ENCODE assay signal across 17 cellular contexts in the genomic region with DNA sequence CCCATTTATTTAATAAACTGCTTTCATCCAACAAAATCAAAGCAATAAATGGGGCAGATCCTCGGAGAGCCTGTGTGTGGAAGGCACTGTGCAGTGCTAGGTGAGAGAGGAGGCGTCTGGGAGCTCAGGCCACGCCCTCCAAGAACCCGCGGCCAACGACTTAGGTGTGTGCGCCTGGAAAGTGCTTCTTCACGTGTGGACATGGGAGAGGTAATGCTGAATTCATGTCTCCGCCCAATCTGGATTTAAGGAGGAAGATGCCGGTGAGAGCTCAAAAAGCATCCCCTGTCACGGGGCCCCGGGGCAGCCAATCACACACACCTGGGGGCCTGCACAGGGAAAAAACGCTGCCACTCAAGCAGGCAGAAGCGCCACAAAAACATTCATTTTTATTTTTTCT.
A peak's percentile ranks its signal among the peaks of the same experiment; 100 is the strongest.
DNase-seq lines count a peak whose midpoint lies in the region; ATAC-seq and TF ChIP-seq lines count a peak whose summit lies in the region.
"Had no signal": no experiment of that assay in that cellular context is flagged by ENCODE, and none has a peak within 500 bp of the region (broad histone marks: within the 10 kb centered on the region; RNA-seq: fewer than 3 reads in every experiment).

No MANE protein-coding gene starts in this region.

- peaks cover 21 to 89% (median 62%) of the 10 kb centered on the region in 4 donors for H3K4me1 Mint-ChIP-seq in CD4-positive, CD25-positive, alpha-beta regulatory T cell
- H3K4me1 Mint-ChIP-seq in CD8-positive, alpha-beta memory T cell: peaks cover 61 to 82% (median 79%) of the 10 kb centered on the region in 3 donors
- peaks cover 75% of the 10 kb centered on the region for H3K4me1 Mint-ChIP-seq in activated naive CD8-positive, alpha-beta T cell treated with anti-CD3 and anti-CD28 coated beads, Interleukin-2, amount 10 ng/mL, durations not matched to agents 7 days and 5 days
- H3K4me1 Mint-ChIP-seq in naive thymus-derived CD4-positive, alpha-beta T cell: peaks cover 47 to 97% (median 87%) of the 10 kb centered on the region in 7 donors
- peaks cover 30% of the 10 kb centered on the region for H3K4me1 Mint-ChIP-seq in Calu3 (ENCODE audit: low read depth, unreplicated experiment)

- no peaks in the 10 kb centered on the region for H4K20me1 ChIP-seq in OCI-LY7 (ENCODE audit: insufficient read depth, low read length)

- H3K36me3 Mint-ChIP-seq in CD4-positive, CD25-positive, alpha-beta regulatory T cell: peaks cover 10% of the 10 kb centered on the region
- peaks cover 0 to 8% (median 1%) of the 10 kb centered on the region in 3 donors for H3K36me3 Mint-ChIP-seq in CD8-positive, alpha-beta memory T cell
- peaks cover 20% of the 10 kb centered on the region for H3K36me3 Mint-ChIP-seq in activated naive CD8-positive, alpha-beta T cell treated with anti-CD3 and anti-CD28 coated beads, Interleukin-2, amount 10 ng/mL, durations not matched to agents 7 days and 5 days
- peaks cover 4 to 33% (median 12%) of the 10 kb centered on the region in 5 donors for H3K36me3 Mint-ChIP-seq in naive thymus-derived CD4-positive, alpha-beta T cell
- H3K36me3 Mint-ChIP-seq in Calu3 (ENCODE audit: insufficient read depth, unreplicated experiment): peaks cover 6% of the 10 kb centered on the region

- CTCF ChIA-PET in CD8-positive, alpha-beta memory T cell (lab: Charles Lee): no interaction called here
- CTCF ChIA-PET in naive thymus-derived CD4-positive, alpha-beta T cell (lab: Charles Lee): interaction anchor here (1.5 kb wide), 1 partner anchor 57 kb away, joined by 3 read pairs; no protein-coding TSS in a partner anchor
- CTCF ChIA-PET in OCI-LY7 (lab: Charles Lee; ENCODE audit: unreplicated experiment) (no interaction called here), Calu3 (lab: Charles Lee) (no interaction called here)

- H3K27ac ChIP-seq in CD4-positive, CD25-positive, alpha-beta regulatory T cell (ENCODE audit: insufficient read depth, low read length, poor library complexity, severe bottlenecking): peak overlapping the region; percentile 89
- H3K27ac ChIP-seq in CD8-positive, alpha-beta memory T cell (ENCODE audit: low read depth, low read length): no peak overlapping the region
- peak overlapping the region; percentile 28 for H3K27ac ChIP-seq in naive thymus-derived CD4-positive, alpha-beta T cell (ENCODE audit: low read depth, low read length)
- H3K27ac ChIP-seq in OCI-LY7 (ENCODE audit: low read depth, low read length, poor library complexity, severe bottlenecking): no peak overlapping the region
- H3K27ac ChIP-seq: C4-2B had no signal

- H3K4me3 Mint-ChIP-seq in CD4-positive, CD25-positive, alpha-beta regulatory T cell: peak overlapping the region in 2 of 4 donors; percentile 80 to 81
- no peak overlapping the region for H3K4me3 Mint-ChIP-seq in CD8-positive, alpha-beta memory T cell
- peak overlapping the region; percentile 29 for H3K4me3 Mint-ChIP-seq in activated naive CD8-positive, alpha-beta T cell treated with anti-CD3 and anti-CD28 coated beads, Interleukin-2, amount 10 ng/mL, durations not matched to agents 7 days and 5 days
- H3K4me3 Mint-ChIP-seq in naive thymus-derived CD4-positive, alpha-beta T cell: peak overlapping the region in 5 of 10 donors; percentile 49 to 96 (median 72)
- no peak overlapping the region for H3K4me3 Mint-ChIP-seq in Calu3 (ENCODE audit: low read depth, unreplicated experiment)
- H3K4me3 Mint-ChIP-seq: naive B cell; stimulated activated effector memory CD8-positive, alpha-beta T cell treated with anti-CD3 and anti-CD28 coated beads, Interleukin-12 subunit alpha, Interleukin-12 subunit beta, amount 100 ng/mL, for 72 hours had no signal

- no peaks in the 10 kb centered on the region for H3K79me2 ChIP-seq in OCI-LY7 (ENCODE audit: insufficient read depth, low read depth, low read length)

- peaks cover 0 to 10% (median 0%) of the 10 kb centered on the region in 7 donors for H3K9me3 Mint-ChIP-seq in CD4-positive, CD25-positive, alpha-beta regulatory T cell
- no peaks in the 10 kb centered on the region for H3K9me3 Mint-ChIP-seq in CD8-positive, alpha-beta memory T cell
- H3K9me3 Mint-ChIP-seq in activated naive CD8-positive, alpha-beta T cell treated with anti-CD3 and anti-CD28 coated beads, Interleukin-2, amount 10 ng/mL, durations not matched to agents 7 days and 5 days: no peaks in the 10 kb centered on the region
- peaks cover 0 to 5% (median 0%) of the 10 kb centered on the region in 11 donors for H3K9me3 Mint-ChIP-seq in naive thymus-derived CD4-positive, alpha-beta T cell
- no peaks in the 10 kb centered on the region for H3K9me3 Mint-ChIP-seq in Calu3 (ENCODE audit: low read depth, unreplicated experiment)
- H3K9me3 Mint-ChIP-seq: stimulated activated effector memory CD8-positive, alpha-beta T cell treated with anti-CD3 and anti-CD28 coated beads, Interleukin-12 subunit alpha, Interleukin-12 subunit beta, amount 100 ng/mL, for 72 hours had no signal

- POLR2A ChIA-PET in CD8-positive, alpha-beta memory T cell (lab: Charles Lee): no interaction called here
- POLR2A ChIA-PET in activated naive CD8-positive, alpha-beta T cell treated with anti-CD3 and anti-CD28 coated beads, Interleukin-2, amount 10 ng/mL, durations not matched to agents 7 days and 5 days (lab: Charles Lee): interaction anchor here (0.9 to 4.4 kb wide), 6 partner anchors 27 to 78 kb away, joined by 3 to 56 read pairs (median 4); a partner anchor contains a TSS
- POLR2A ChIA-PET in naive thymus-derived CD4-positive, alpha-beta T cell (lab: Charles Lee): interaction anchor here (0.6 to 6.6 kb wide), 6 partner anchors 8 to 78 kb away, joined by 3 to 80 read pairs (median 8); a partner anchor contains a TSS
- POLR2A ChIA-PET in OCI-LY7 (lab: Charles Lee): interaction anchor here (0.6 kb wide), 2 partner anchors 26 to 1735 kb away, joined by 3 read pairs; no protein-coding TSS in a partner anchor

- BruUV-seq in OCI-LY7 (replicated peaks; lab: Mats Ljungman, UMichigan) (no TSS peak), Calu3 (replicated peaks; lab: Mats Ljungman, UMichigan) (no TSS peak)

- no peak overlapping the region for H3K4me3 ChIP-seq in CD4-positive, CD25-positive, alpha-beta regulatory T cell (ENCODE audit: low read depth, low read length)
- no peak overlapping the region for H3K4me3 ChIP-seq in CD8-positive, alpha-beta memory T cell (ENCODE audit: low read length)
- H3K4me3 ChIP-seq in naive thymus-derived CD4-positive, alpha-beta T cell (ENCODE audit: low read length): no peak overlapping the region
- no peak overlapping the region for H3K4me3 ChIP-seq in OCI-LY7 (ENCODE audit: low read depth, low read length, poor library complexity, severe bottlenecking)
- H3K4me3 ChIP-seq: heart left ventricle, uterus had no signal

- TF ChIP-seq CTCF in OCI-LY7 (conservative IDR thresholded peaks at IDR 0.05; ENCODE audit: low read length) (no peak), Calu3 (IDR thresholded peaks at IDR 0.05; ENCODE audit: unreplicated experiment) (no peak)

- H3K27me3 ChIP-seq in CD4-positive, CD25-positive, alpha-beta regulatory T cell (ENCODE audit: control insufficient read depth, insufficient read depth, low read length): no peaks in the 10 kb centered on the region
- no peaks in the 10 kb centered on the region for H3K27me3 ChIP-seq in CD8-positive, alpha-beta memory T cell (ENCODE audit: insufficient read depth, low read length, poor library complexity, severe bottlenecking)
- no peaks in the 10 kb centered on the region for H3K27me3 ChIP-seq in naive thymus-derived CD4-positive, alpha-beta T cell (ENCODE audit: control insufficient read depth in 2 of 2, insufficient read depth in 2 of 2, low read length in 2 of 2)
- H3K27me3 ChIP-seq: heart left ventricle, uterus had no signal

- peak overlapping the region; percentile 95 to 99 (median 98) for H3K27ac Mint-ChIP-seq in CD4-positive, CD25-positive, alpha-beta regulatory T cell
- H3K27ac Mint-ChIP-seq in CD8-positive, alpha-beta memory T cell: peak overlapping the region in 6 of 8 donors; percentile 43 to 97 (median 94)
- H3K27ac Mint-ChIP-seq in activated naive CD8-positive, alpha-beta T cell treated with anti-CD3 and anti-CD28 coated beads, Interleukin-2, amount 10 ng/mL, durations not matched to agents 7 days and 5 days: peak overlapping the region; percentile 99
- peak overlapping the region; percentile 93 to 100 (median 98) for H3K27ac Mint-ChIP-seq in naive thymus-derived CD4-positive, alpha-beta T cell
- H3K27ac Mint-ChIP-seq in Calu3 (ENCODE audit: unreplicated experiment): no peak overlapping the region

- H3K4me2 ChIP-seq in OCI-LY7 (ENCODE audit: low read length): no peak overlapping the region

- no peaks in the 10 kb centered on the region for H3K36me3 ChIP-seq in CD4-positive, CD25-positive, alpha-beta regulatory T cell (ENCODE audit: control insufficient read depth, insufficient read depth, low read length)
- no peaks in the 10 kb centered on the region for H3K36me3 ChIP-seq in CD8-positive, alpha-beta memory T cell (ENCODE audit: insufficient read depth, low read length)
- no peaks in the 10 kb centered on the region for H3K36me3 ChIP-seq in naive thymus-derived CD4-positive, alpha-beta T cell (ENCODE audit: control insufficient read depth in 2 of 3, insufficient read depth in 3 of 3, low read length in 3 of 3)
- H3K36me3 ChIP-seq in OCI-LY7 (ENCODE audit: insufficient read depth, low read length): no peaks in the 10 kb centered on the region
- H3K36me3 ChIP-seq: heart left ventricle, uterus had no signal

- peaks cover 62% of the 10 kb centered on the region for H3K4me1 ChIP-seq in CD4-positive, CD25-positive, alpha-beta regulatory T cell (ENCODE audit: control insufficient read depth, insufficient read depth, low read length, poor library complexity, severe bottlenecking)
- H3K4me1 ChIP-seq in CD8-positive, alpha-beta memory T cell (ENCODE audit: insufficient read depth, low read length): peaks cover 54% of the 10 kb centered on the region
- peaks cover 29 to 62% of the 10 kb centered on the region in 2 donors for H3K4me1 ChIP-seq in naive thymus-derived CD4-positive, alpha-beta T cell (ENCODE audit: control insufficient read depth in 2 of 2, insufficient read depth in 2 of 2, low read length in 2 of 2)
- no peaks in the 10 kb centered on the region for H3K4me1 ChIP-seq in OCI-LY7 (ENCODE audit: insufficient read depth, low read length, poor library complexity, severe bottlenecking)

- no peak overlapping the region for H2AFZ ChIP-seq in OCI-LY7 (ENCODE audit: low read length)

- DNase-seq in CD4-positive, CD25-positive, alpha-beta regulatory T cell: no peak
- DNase-seq in CD8-positive, alpha-beta memory T cell: no peak
- DNase-seq in activated naive CD8-positive, alpha-beta T cell treated with anti-CD3 and anti-CD28 coated beads, Interleukin-2, amount 10 ng/mL, durations not matched to agents 7 days and 5 days: no peak
- DNase-seq in naive thymus-derived CD4-positive, alpha-beta T cell: peak in 1 of 9 donors; percentile 10
- no peak for DNase-seq in OCI-LY7 (ENCODE audit: low spot score)
- no peak for DNase-seq in hippocampal formation (lab: John Stamatoyannopoulos, UW)
- no peak for DNase-seq in Calu3
- DNase-seq: activated CD4-positive, alpha-beta T cell treated with anti-CD3 and anti-CD28 coated beads for 1 hour; cerebellar nuclear complex; naive B cell; NCI-H2081 treated with DMSO at 0.1 percent for 48 hours; stimulated activated CD4-positive, alpha-beta T cell treated with anti-CD3 and anti-CD28 coated beads, Interleukin-4, amount 100 ng/mL, for 24 hours had no signal

- ATAC-seq in CD4-positive, CD25-positive, alpha-beta regulatory T cell (ENCODE audit: low read depth in 2 of 2): no peak
- ATAC-seq in activated naive CD8-positive, alpha-beta T cell treated with anti-CD3 and anti-CD28 coated beads, Interleukin-2, amount 10 ng/mL, durations not matched to agents 7 days and 5 days (ENCODE audit: low read depth): no peak
- no peak for ATAC-seq in naive thymus-derived CD4-positive, alpha-beta T cell
- ATAC-seq: activated naive CD4-positive, alpha-beta T cell treated with anti-CD3 and anti-CD28 coated beads, Interleukin-2, amount 50 U/mL, for 72 hours; heart left ventricle had no signal

- H3K9me2 ChIP-seq in OCI-LY7 (ENCODE audit: insufficient read depth, low read length): no peaks in the 10 kb centered on the region

- intact Hi-C loops in naive thymus-derived CD4-positive, alpha-beta T cell (cut with micrococcal nuclease): loop anchor here in 1 of 2 donors (5.0 kb wide), 1 partner anchor 36 kb away; no protein-coding TSS in a partner anchor
- intact Hi-C loops in OCI-LY7 (cut with micrococcal nuclease; ENCODE audit: unreplicated experiment) (no loop called here), Calu3 (cut with micrococcal nuclease; ENCODE audit: unreplicated experiment) (no loop called here)

- no peaks in the 10 kb centered on the region for H3K9me3 ChIP-seq in CD4-positive, CD25-positive, alpha-beta regulatory T cell (ENCODE audit: control insufficient read depth in 2 of 2, low read length in 2 of 2)
- H3K9me3 ChIP-seq in CD8-positive, alpha-beta memory T cell (ENCODE audit: low read length): no peaks in the 10 kb centered on the region
- H3K9me3 ChIP-seq in naive thymus-derived CD4-positive, alpha-beta T cell (ENCODE audit: control insufficient read depth in 2 of 3, low read length in 3 of 3): no peaks in the 10 kb centered on the region
- H3K9me3 ChIP-seq in OCI-LY7 (ENCODE audit: low read length): no peaks in the 10 kb centered on the region
- H3K9me3 ChIP-seq: heart left ventricle, uterus had no signal

- H3K27me3 Mint-ChIP-seq in CD4-positive, CD25-positive, alpha-beta regulatory T cell: no peaks in the 10 kb centered on the region
- H3K27me3 Mint-ChIP-seq in CD8-positive, alpha-beta memory T cell: peaks cover 0 to 3% of the 10 kb centered on the region in 2 donors
- no peaks in the 10 kb centered on the region for H3K27me3 Mint-ChIP-seq in activated naive CD8-positive, alpha-beta T cell treated with anti-CD3 and anti-CD28 coated beads, Interleukin-2, amount 10 ng/mL, durations not matched to agents 7 days and 5 days
- no peaks in the 10 kb centered on the region for H3K27me3 Mint-ChIP-seq in naive thymus-derived CD4-positive, alpha-beta T cell
- no peaks in the 10 kb centered on the region for H3K27me3 Mint-ChIP-seq in Calu3 (ENCODE audit: unreplicated experiment)
- H3K27me3 Mint-ChIP-seq: naive B cell had no signal

Comparison
In these comparisons a context has a peak if more than half of its experiments do, and no peak if none do; other contexts are left out.
1. H3K27ac ChIP-seq: peak in CD4-positive, CD25-positive, alpha-beta regulatory T cell (single experiment) and naive thymus-derived CD4-positive, alpha-beta T cell (single experiment); none in CD8-positive, alpha-beta memory T cell (single experiment) and OCI-LY7 (single experiment).